In the genomic region with DNA sequence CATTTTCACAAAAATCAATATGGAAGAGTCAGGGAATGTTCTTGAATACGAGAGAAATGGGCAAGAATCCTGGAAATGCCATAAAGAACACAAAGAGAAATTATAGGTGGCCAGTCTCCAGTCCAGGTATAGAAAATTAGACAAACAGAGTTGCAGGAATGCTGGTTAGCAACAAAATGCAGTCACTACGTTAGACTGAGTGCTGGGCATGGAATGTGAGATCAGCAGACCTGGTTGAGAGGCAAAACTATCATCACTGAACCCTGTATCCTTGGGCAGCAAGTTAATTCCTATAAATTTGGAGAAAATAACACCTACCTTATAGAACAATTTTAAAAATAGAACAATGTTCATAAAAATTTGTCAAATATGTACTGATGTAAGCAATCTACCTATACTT, we compare ENCODE assay signal across 8 cellular contexts.
"Had no signal": no experiment of that assay in that cellular context is flagged by ENCODE, and none has a peak within 500 bp of the region (broad histone marks: within the 10 kb centered on the region; RNA-seq: fewer than 3 reads in every experiment).

No MANE protein-coding gene starts in this region.

- H3K4me1 ChIP-seq: HAP-1 had no signal

- H3K27ac ChIP-seq: GM23248 had no signal

- H3K27ac Mint-ChIP-seq: HFFc6, IgD-negative memory B cell had no signal

- H3K4me3 Mint-ChIP-seq: HFFc6, IgD-negative memory B cell had no signal

- FAIRE-seq: HepG2 had no signal

- ATAC-seq: HCT116, HepG2 had no signal

- H3K36me3 ChIP-seq: HAP-1 had no signal

- H2AFZ ChIP-seq: GM23248 had no signal

- H3K9me3 Mint-ChIP-seq: HFFc6, IgD-negative memory B cell had no signal

- DNase-seq: GM23248, H7, HFFc6, KBM-7 had no signal

- H3K4me3 ChIP-seq: GM23248, HAP-1 had no signal

- H3K9me3 ChIP-seq: HAP-1 had no signal

- H3K27me3 Mint-ChIP-seq: IgD-negative memory B cell had no signal

- H3K9ac ChIP-seq: GM23248 had no signal

- H3K36me3 Mint-ChIP-seq: IgD-negative memory B cell had no signal
